Comparison of ENCODE assay signal across 8 cellular contexts in genomic region chr19:48746738-48747575, GRCh38. TPM values are rescaled to one million over a fixed set of nuclear protein-coding genes. Genes with fewer than 3 reads are reported as not detected.
DNase-seq lines count a peak whose midpoint lies in the region; ATAC-seq, FAIRE-seq and TF ChIP-seq lines count a peak whose summit lies in the region.

Gene IZUMO1, minus strand, starts transcription at chr19:48746909. Its CDS starts 1,050 bp downstream, at chr19:48745859.

- H3K27ac ChIP-seq in neural progenitor cell (no peak within 1 kb of the TSS), transverse colon (peak within 1 kb of the TSS in 3 of 4 donors; percentile 42 to 70 (median 59))

- peak within 1 kb of the TSS; percentile 84 for H2AFZ ChIP-seq in neural progenitor cell (replicated peaks)

- DNase-seq in NT2/D1 (ENCODE audit: low read depth, low spot score) (peak; percentile 58), glomerular visceral epithelial cell (ENCODE audit: extremely low spot score) (peak; percentile 76), neural progenitor cell (ENCODE audit: low spot score) (peak; percentile 91), transverse colon (peak; percentile 57)
- DNase-seq in activated naive CD4-positive, alpha-beta T cell treated with anti-CD3 and anti-CD28 coated beads, Interleukin-2, amount 50 U/mL, for 16 hours: peak; percentile 49

- H3F3A ChIP-seq in neural progenitor cell (ENCODE audit: low read depth): peaks cover 18% of the 10 kb centered on the region

- H3K9me3 ChIP-seq in NT2/D1 (ENCODE audit: insufficient read depth, low read length) (no peaks in the 10 kb centered on the region), neural progenitor cell (ENCODE audit: low read depth) (no peaks in the 10 kb centered on the region), transverse colon (no peaks in the 10 kb centered on the region)

- H3K27me3 Mint-ChIP-seq in neural progenitor cell (ENCODE audit: insufficient read depth, low read depth): peaks cover 29% of the 10 kb centered on the region

- TF ChIP-seq CTCF in neural progenitor cell (IDR thresholded peaks at IDR 0.05) (no peak), transverse colon (IDR thresholded peaks at IDR 0.05) (no peak)

- peak within 1 kb of the TSS; percentile 32 for H3K9ac ChIP-seq in NT2/D1 (ENCODE audit: insufficient read length, low read depth)
- H3K9ac ChIP-seq in neural progenitor cell: no peak within 1 kb of the TSS

- H4K20me1 ChIP-seq in neural progenitor cell (ENCODE audit: low read depth): no peaks in the 10 kb centered on the region

- H3K4me3 ChIP-seq in NT2/D1 (ENCODE audit: insufficient read length, low read depth): peak within 1 kb of the TSS; percentile 49
- H3K4me3 ChIP-seq in neural progenitor cell: peak within 1 kb of the TSS; percentile 63
- H3K4me3 ChIP-seq in transverse colon: peak within 1 kb of the TSS in 2 of 4 donors; percentile 15 to 41

- peak within 1 kb of the TSS; percentile 77 for H3K4me3 Mint-ChIP-seq in neural progenitor cell

- H3K79me2 ChIP-seq in neural progenitor cell (ENCODE audit: low read depth): peaks cover 13% of the 10 kb centered on the region

- H3K4me1 ChIP-seq in NT2/D1 (ENCODE audit: insufficient read depth, insufficient read length): peaks cover 4% of the 10 kb centered on the region
- H3K4me1 ChIP-seq in neural progenitor cell: no peaks in the 10 kb centered on the region
- peaks cover 0 to 7% (median under 1%) of the 10 kb centered on the region in 4 donors for H3K4me1 ChIP-seq in transverse colon

- 5 to 16% methylated on average over 8 to 31 of the region's 31 CpGs for WGBS in transverse colon (ENCODE audit: low coverage in 1 of 2), 2 donors

- ATAC-seq in HG03196 (IDR thresholded peaks at IDR 0.05; ENCODE audit: unreplicated experiment) (no peak), GM19455 (IDR thresholded peaks at IDR 0.05; ENCODE audit: unreplicated experiment) (no peak)

- in situ Hi-C loops in transverse colon (cut with MboI; ENCODE audit: low pct_ligation_motif_present in 1 of 4, low pct_unique_long_range_greater_than_20kb in 1 of 4, low sequenced_read_pairs in 3 of 4): loop anchor here in 1 of 4 donors (10.0 kb wide), 1 partner anchor 102 kb away; the partner anchor contains the start of gene CA11

- peaks cover 4% of the 10 kb centered on the region for H3K36me3 Mint-ChIP-seq in neural progenitor cell

- H3K9me3 Mint-ChIP-seq in neural progenitor cell: peaks cover 7% of the 10 kb centered on the region

- no peaks in the 10 kb centered on the region for H3K27me3 ChIP-seq in NT2/D1 (ENCODE audit: insufficient read depth, insufficient read length)
- H3K27me3 ChIP-seq in neural progenitor cell: no peaks in the 10 kb centered on the region
- peaks cover 47% of the 10 kb centered on the region for H3K27me3 ChIP-seq in transverse colon

- intact Hi-C loops in transverse colon (cut with DNase I; ENCODE audit: low total_unique reads): loop anchor here (10.0 kb wide), 1 partner anchor 72 kb away; the partner anchor contains the start of gene NTN5

- FAIRE-seq in G401.6 (lab: Jason Lieb, UNC): peak; percentile 66

- H3K36me3 ChIP-seq in NT2/D1 (ENCODE audit: insufficient read depth, insufficient read length, low read length) (peaks cover 8% of the 10 kb centered on the region), neural progenitor cell (no peaks in the 10 kb centered on the region), transverse colon (no peaks in the 10 kb centered on the region)

- peak within 1 kb of the TSS; percentile 54 for H3K27ac Mint-ChIP-seq in neural progenitor cell

- TF ChIP-seq POLR2A in transverse colon (IDR thresholded peaks at IDR 0.05): no peak

- peaks cover 13% of the 10 kb centered on the region for H3K4me1 Mint-ChIP-seq in neural progenitor cell

- H3K4me2 ChIP-seq in neural progenitor cell: peak within 1 kb of the TSS; percentile 76

- TF ChIP-seq EP300 in transverse colon (IDR thresholded peaks at IDR 0.05; ENCODE audit: low read depth): no peak

RNA-seq across cellular contexts. Expression of gene IZUMO1, which starts in this region (rescaled TPM):
- 0.19 and 0.40 TPM in 2 replicates for total RNA-seq in neural progenitor cell (ENCODE audit: low replicate concordance)
- not detected for total RNA-seq in transverse colon

Comparison
In these comparisons a context has a peak if more than half of its experiments do, and no peak if none do; other contexts are left out.
1. Peak in DNase-seq, H3K4me3 ChIP-seq and H3K4me2 ChIP-seq in neural progenitor cell; RNA of the gene not detected or under 1 TPM.
2. Peak in DNase-seq and H3K27ac ChIP-seq in transverse colon; RNA of the gene not detected or under 1 TPM.